9 cellular contexts compared by ENCODE assay signal in the genomic region with DNA sequence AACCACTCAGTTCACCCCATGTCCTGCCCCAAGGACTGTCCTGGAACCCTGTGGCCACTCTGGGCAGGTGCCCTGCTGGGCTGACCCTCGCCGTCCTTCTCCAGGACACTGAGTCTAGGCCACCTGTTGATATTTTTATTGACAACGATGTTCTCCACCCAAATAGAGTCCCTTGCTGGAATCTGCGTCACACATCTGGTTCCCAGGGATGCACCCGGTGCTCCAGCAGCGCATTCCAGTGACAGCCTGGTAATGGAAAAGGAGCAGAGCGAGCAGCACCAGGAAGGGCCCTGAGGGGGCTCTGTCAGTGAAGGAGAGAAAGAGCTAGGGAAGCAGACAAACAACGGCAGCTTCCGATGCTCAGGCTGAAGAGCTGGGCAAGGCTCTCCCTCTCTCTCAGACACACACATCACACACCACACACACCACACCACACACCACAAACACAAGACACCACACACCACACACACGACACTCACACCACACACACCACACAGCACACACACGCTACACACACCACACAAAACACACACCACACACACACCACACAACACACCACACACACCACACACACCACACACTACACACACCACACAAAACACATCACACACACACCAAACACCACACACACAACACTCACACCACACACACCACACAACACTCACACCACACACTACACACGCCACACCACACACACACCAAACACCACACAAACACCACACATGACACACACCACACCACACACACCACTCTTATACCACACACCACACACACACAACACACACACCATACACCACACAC.
DNase-seq lines count a peak whose midpoint lies in the region; ATAC-seq and TF ChIP-seq lines count a peak whose summit lies in the region.
"Had no signal": no experiment of that assay in that cellular context is flagged by ENCODE, and none has a peak within 500 bp of the region (broad histone marks: within the 10 kb centered on the region; RNA-seq: fewer than 3 reads in every experiment).

No MANE protein-coding gene starts in this region.

- peak; percentile 3 for DNase-seq in DMS114 treated with DMSO at 0.1 percent for 48 hours (lab: John Stamatoyannopoulos, UW; ENCODE audit: unreplicated experiment)
- DNase-seq in HCEC 1CT: peak; percentile 12
- DNase-seq in T1000 (lab: John Stamatoyannopoulos, UW): peak; percentile 41
- DNase-seq in islet precursor cell: peak; percentile 71
- no peak for DNase-seq in pons (ENCODE audit: low spot score)
- no peak for DNase-seq in GM10248 (ENCODE audit: extremely low spot score)
- DNase-seq: glutamatergic neuron, OCI-M1 had no signal

- POLR2A ChIA-PET in GM10248 (lab: Yijun Ruan, JAX): no interaction called here

- CTCF ChIA-PET in GM10248 (lab: Yijun Ruan, JAX): no interaction called here

- no peak for TF ChIP-seq CTCF in GM10248 (IDR thresholded peaks at IDR 0.05; ENCODE audit: control extremely low read depth, extremely low read depth, low read depth, missing control alignments)

- no peak for ATAC-seq in GM21526 (IDR thresholded peaks at IDR 0.05; ENCODE audit: low FRiP score, unreplicated experiment)

Comparison
In these comparisons a context has a peak if more than half of its experiments do, and no peak if none do; other contexts are left out.
1. DNase-seq: peak in DMS114 treated with DMSO at 0.1 percent for 48 hours (single experiment), HCEC 1CT (single experiment), T1000 (single experiment) and islet precursor cell (single experiment); none in pons (single experiment) and GM10248 (single experiment).